ENCODE assay signal across 7 cellular contexts in genomic region chr1:231806623-231807470, GRCh38.
A peak's percentile ranks its signal among the peaks of the same experiment; 100 is the strongest.
DNase-seq lines count a peak whose midpoint lies in the region; ATAC-seq and TF ChIP-seq lines count a peak whose summit lies in the region.

No MANE protein-coding gene starts in this region.

- no peaks in the 10 kb centered on the region for H3K27me3 Mint-ChIP-seq in dendritic cell treated with granulocyte-macrophage colony-stimulating factor and Interleukin-4, amounts not matched to agents 40 ng/mL and 50 ng/mL, for 4 days

- H3K36me3 Mint-ChIP-seq in dendritic cell treated with granulocyte-macrophage colony-stimulating factor and Interleukin-4, amounts not matched to agents 40 ng/mL and 50 ng/mL, for 4 days (ENCODE audit: low read depth) = peaks cover 37% of the 10 kb centered on the region

- H3K27ac ChIP-seq in lung (ENCODE audit: low read depth in 1 of 2, low read length in 1 of 2) = no peak overlapping the region
- no peak overlapping the region for H3K27ac ChIP-seq in thyroid gland

- ATAC-seq in GM21723 (IDR thresholded peaks at IDR 0.05; ENCODE audit: unreplicated experiment) (peak; percentile 92), lung (ENCODE audit: insufficient read depth, low FRiP score) (peak; percentile 82)

- peaks cover 66% of the 10 kb centered on the region for H3K4me1 Mint-ChIP-seq in dendritic cell treated with granulocyte-macrophage colony-stimulating factor and Interleukin-4, amounts not matched to agents 40 ng/mL and 50 ng/mL, for 4 days (ENCODE audit: low read depth)

- H3K4me3 Mint-ChIP-seq in dendritic cell treated with granulocyte-macrophage colony-stimulating factor and Interleukin-4, amounts not matched to agents 40 ng/mL and 50 ng/mL, for 4 days = no peak overlapping the region

- TF ChIP-seq CTCF in GM10266 (IDR thresholded peaks at IDR 0.05; ENCODE audit: control insufficient read depth, insufficient read depth, low read depth, missing control alignments) (peak; percentile 73), lung (IDR thresholded peaks at IDR 0.05; ENCODE audit: control extremely low read depth, extremely low read depth) (peak; percentile 41), thyroid gland (IDR thresholded peaks at IDR 0.05) (peak in 5 of 6 experiments; percentile 12 to 52 (median 44))

- H3K36me3 ChIP-seq in lung (ENCODE audit: control insufficient read depth in 2 of 2, insufficient read depth in 2 of 2, low read length in 2 of 2) (no peaks in the 10 kb centered on the region), thyroid gland (no peaks in the 10 kb centered on the region)

- intact Hi-C loops in dendritic cell treated with granulocyte-macrophage colony-stimulating factor and Interleukin-4, amounts not matched to agents 40 ng/mL and 50 ng/mL, for 4 days (cut with micrococcal nuclease) = loop anchor here (1.0 to 5.0 kb wide), 3 partner anchors 50 to 180 kb away; partner anchors contain the start of gene DISC1
- intact Hi-C loops in thyroid gland (cut with DNase I) = no loop called here

- 74 to 79% methylated on average over 21 of the region's 21 CpGs for WGBS in lung, 2 donors
- WGBS in thyroid gland, 2 donors = 75 to 80% methylated on average over 19 to 21 of the region's 21 CpGs

- H3K9me3 Mint-ChIP-seq in dendritic cell treated with granulocyte-macrophage colony-stimulating factor and Interleukin-4, amounts not matched to agents 40 ng/mL and 50 ng/mL, for 4 days = no peaks in the 10 kb centered on the region

- H3K4me3 ChIP-seq in lung (no peak overlapping the region), thyroid gland (replicated peaks in 1 of 3) (no peak overlapping the region)

- H3K27me3 ChIP-seq in lung (ENCODE audit: control insufficient read depth, insufficient read depth) (no peaks in the 10 kb centered on the region), thyroid gland (no peaks in the 10 kb centered on the region)

- in situ Hi-C loops in SK-MEL-5 (cut with HindIII; ENCODE audit: low pct_unique_long_range_greater_than_20kb, low sequenced_read_pairs) = no loop called here

- peaks cover 2 to 7% of the 10 kb centered on the region in 2 donors for H3K4me1 ChIP-seq in lung (ENCODE audit: control insufficient read depth in 2 of 2, insufficient read depth in 2 of 2, low read length in 2 of 2)
- no peaks in the 10 kb centered on the region for H3K4me1 ChIP-seq in thyroid gland

- H3K9me3 ChIP-seq in lung (ENCODE audit: control insufficient read depth in 2 of 2, insufficient read depth in 1 of 2, low read length in 1 of 2) (no peaks in the 10 kb centered on the region), thyroid gland (no peaks in the 10 kb centered on the region)

- H3K27ac Mint-ChIP-seq in dendritic cell treated with granulocyte-macrophage colony-stimulating factor and Interleukin-4, amounts not matched to agents 40 ng/mL and 50 ng/mL, for 4 days = peak overlapping the region; percentile 91

- TF ChIP-seq POLR2A in thyroid gland (IDR thresholded peaks at IDR 0.05) = no peak

- DNase-seq in GM10266 (ENCODE audit: extremely low spot score) = peak; percentile 54
- DNase-seq in LHCN-M2 (ENCODE audit: low read depth) = peak; percentile 55
- peak; percentile 81 for DNase-seq in SK-MEL-5 (ENCODE audit: low read depth, low spot score)
- DNase-seq in lung (ENCODE audit: low spot score) = peak; percentile 54
- DNase-seq in thyroid gland = peak; percentile 24 to 46
